ENCODE assay signal across 9 cellular contexts in genomic region chr2:232523682-232524597, GRCh38. TPM values are rescaled to one million over a fixed set of nuclear protein-coding genes. Genes with fewer than 3 reads are reported as not detected.
DNase-seq lines count a peak whose midpoint lies in the region; ATAC-seq and TF ChIP-seq lines count a peak whose summit lies in the region.
"Had no signal": no experiment of that assay in that cellular context is flagged by ENCODE, and none has a peak within 500 bp of the region (broad histone marks: within the 10 kb centered on the region; RNA-seq: fewer than 3 reads in every experiment).

No MANE protein-coding gene starts in this region.

- H3K27me3 ChIP-seq in MM.1S (replicated peaks; ENCODE audit: insufficient read depth, low read length), result peaks cover 54% of the 10 kb centered on the region
- peaks cover 10 to 27% (median 10%) of the 10 kb centered on the region in 3 donors for H3K27me3 ChIP-seq in skeletal muscle tissue (ENCODE audit: control insufficient read depth in 3 of 3, insufficient read depth in 3 of 3, low read length in 3 of 3)

- H3F3A ChIP-seq in MM.1S (ENCODE audit: insufficient read depth, low read length), result no peaks in the 10 kb centered on the region

- H3K9me3 ChIP-seq in ES-I3 (ENCODE audit: control insufficient read depth, insufficient read depth, low read length) (no peaks in the 10 kb centered on the region), MM.1S (replicated peaks; ENCODE audit: insufficient read depth, low read length) (no peaks in the 10 kb centered on the region), skeletal muscle tissue (ENCODE audit: control insufficient read depth in 3 of 3, low read length in 3 of 3) (no peaks in the 10 kb centered on the region)

- no peaks in the 10 kb centered on the region for H3K9me2 ChIP-seq in MM.1S (replicated peaks; ENCODE audit: insufficient read depth, low read length)

- H4K20me1 ChIP-seq in MM.1S (ENCODE audit: insufficient read depth, low read length), result no peaks in the 10 kb centered on the region

- H3K9ac ChIP-seq in ES-I3 (ENCODE audit: low read depth, low read length) (peak overlapping the region; percentile 51), MM.1S (ENCODE audit: low read length) (no peak overlapping the region), skeletal muscle tissue (ENCODE audit: low read depth in 1 of 3, low read length in 3 of 3) (peak overlapping the region; percentile 75 to 88 (median 86))

- no peak overlapping the region for H3K4me3 ChIP-seq in MM.1S (ENCODE audit: low read length)
- H3K4me3 ChIP-seq in skeletal muscle tissue (ENCODE audit: low read length in 3 of 3), result peak overlapping the region; percentile 63 to 69 (median 66)

- ATAC-seq in left cardiac atrium (peak; percentile 19 to 38), HG02759 (IDR thresholded peaks at IDR 0.05; ENCODE audit: unreplicated experiment) (no peak), GM18520 (IDR thresholded peaks at IDR 0.05; ENCODE audit: unreplicated experiment) (no peak)

- no peak for DNase-seq in MM.1S
- peak; percentile 62 to 69 for DNase-seq in activated T-cell treated with anti-CD3 and anti-CD28 coated beads, Interleukin-2, amount 50 U/mL, for 48 hours
- no peak for DNase-seq in left cardiac atrium
- no peak for DNase-seq in HPDE6-E6E7 (ENCODE audit: extremely low spot score)

- H3K27ac ChIP-seq in MM.1S (ENCODE audit: low read length) (no peak overlapping the region), skeletal muscle tissue (ENCODE audit: low read depth, low read length) (peak overlapping the region; percentile 83)

- no peaks in the 10 kb centered on the region for H3K36me3 ChIP-seq in ES-I3 (ENCODE audit: insufficient read depth, low read length)
- H3K36me3 ChIP-seq in MM.1S (replicated peaks; ENCODE audit: insufficient read depth, low read length), result no peaks in the 10 kb centered on the region
- H3K36me3 ChIP-seq in skeletal muscle tissue (ENCODE audit: control insufficient read depth in 3 of 3, insufficient read depth in 3 of 3, low read length in 3 of 3), result no peaks in the 10 kb centered on the region

- 0 out of 2 replicates have a peak, but pooled peaks have one; percentile 3 for TF ChIP-seq CTCF in MM.1S (IDR thresholded peaks at IDR 0.05; ENCODE audit: low read length)

- intact Hi-C loops in left cardiac atrium (cut with DNase I), result loop anchor here (5.0 to 10.0 kb wide), 4 partner anchors 72 to 622 kb away; no protein-coding TSS in a partner anchor

- H3K4me2 ChIP-seq in MM.1S (ENCODE audit: low read depth, low read length), result no peak overlapping the region

- no peaks in the 10 kb centered on the region for H3K79me2 ChIP-seq in MM.1S (ENCODE audit: low read length)

- H3K4me1 ChIP-seq in ES-I3 (ENCODE audit: insufficient read depth, low read length) (peaks cover 12% of the 10 kb centered on the region), MM.1S (ENCODE audit: low read length) (no peaks in the 10 kb centered on the region), skeletal muscle tissue (ENCODE audit: control insufficient read depth in 3 of 3, insufficient read depth in 3 of 3, low read length in 3 of 3) (peaks cover 46 to 60% (median 54%) of the 10 kb centered on the region in 3 donors)

- H2AFZ ChIP-seq in MM.1S (ENCODE audit: low read length), result no peak overlapping the region

RNA-seq across cellular contexts. Expression of gene CHRND, which starts 2.0 kb away (rescaled TPM):
- total RNA-seq in left cardiac atrium (under 1 TPM in 1 of 2 donors, not detected in 1; 0.35 TPM), skeletal muscle tissue (32.9 TPM)
- total RNA-seq: T-helper 1 cell treated with Interleukin-12 subunit alpha and Interleukin-12 subunit beta and Interleukin-4 antibody, amounts not matched to agents 30 ng/mL and 1 ng/mL, for 36 hours had no signal

RNA-seq across cellular contexts. Expression of gene PRSS56, which starts 3.8 kb away (rescaled TPM):
- under 1 TPM in 1 of 2 donors, not detected in 1; 0.16 TPM for total RNA-seq in left cardiac atrium
- total RNA-seq in skeletal muscle tissue, result 1.0 TPM
- total RNA-seq: T-helper 1 cell treated with Interleukin-12 subunit alpha and Interleukin-12 subunit beta and Interleukin-4 antibody, amounts not matched to agents 30 ng/mL and 1 ng/mL, for 36 hours had no signal

RNA-seq across cellular contexts. Expression of gene CHRNG, which starts 15.6 kb away (rescaled TPM):
- not detected for total RNA-seq in left cardiac atrium
- total RNA-seq in skeletal muscle tissue, result 35.5 TPM
- total RNA-seq: T-helper 1 cell treated with Interleukin-12 subunit alpha and Interleukin-12 subunit beta and Interleukin-4 antibody, amounts not matched to agents 30 ng/mL and 1 ng/mL, for 36 hours had no signal

RNA-seq across cellular contexts. Expression of gene TIGD1, which starts 26.4 kb away (rescaled TPM):
- 1 to 10 TPM; 2.0 to 2.8 TPM for total RNA-seq in left cardiac atrium
- total RNA-seq in skeletal muscle tissue, result 3.7 TPM

RNA-seq across cellular contexts. Expression of gene EIF4E2, which starts 26.5 kb away (rescaled TPM):
- total RNA-seq in left cardiac atrium (10 to 100 TPM; 45.8 to 48.5 TPM), skeletal muscle tissue (204 TPM)

Comparison
In these comparisons a context has a peak if more than half of its experiments do, and no peak if none do; other contexts are left out.
1. DNase-seq: peak in activated T-cell treated with anti-CD3 and anti-CD28 coated beads, Interleukin-2, amount 50 U/mL, for 48 hours (2 of 2); none in MM.1S (single experiment), left cardiac atrium (single experiment) and HPDE6-E6E7 (single experiment).
2. ATAC-seq: peak in left cardiac atrium (2 of 2); none in HG02759 (single experiment) and GM18520 (single experiment).
3. RNA of gene CHRND, which starts 2.0 kb away (total RNA-seq): 32.9 TPM in skeletal muscle tissue (single experiment); 0.35 TPM in left cardiac atrium; every median in the first group is over 10 times any median in the second.
4. RNA of gene CHRNG, which starts 15.6 kb away (total RNA-seq): 35.5 TPM in skeletal muscle tissue (single experiment); not detected in left cardiac atrium; every median in the first group is over 10 times any median in the second.